ENCODE assay signal across 9 cellular contexts in the genomic region with DNA sequence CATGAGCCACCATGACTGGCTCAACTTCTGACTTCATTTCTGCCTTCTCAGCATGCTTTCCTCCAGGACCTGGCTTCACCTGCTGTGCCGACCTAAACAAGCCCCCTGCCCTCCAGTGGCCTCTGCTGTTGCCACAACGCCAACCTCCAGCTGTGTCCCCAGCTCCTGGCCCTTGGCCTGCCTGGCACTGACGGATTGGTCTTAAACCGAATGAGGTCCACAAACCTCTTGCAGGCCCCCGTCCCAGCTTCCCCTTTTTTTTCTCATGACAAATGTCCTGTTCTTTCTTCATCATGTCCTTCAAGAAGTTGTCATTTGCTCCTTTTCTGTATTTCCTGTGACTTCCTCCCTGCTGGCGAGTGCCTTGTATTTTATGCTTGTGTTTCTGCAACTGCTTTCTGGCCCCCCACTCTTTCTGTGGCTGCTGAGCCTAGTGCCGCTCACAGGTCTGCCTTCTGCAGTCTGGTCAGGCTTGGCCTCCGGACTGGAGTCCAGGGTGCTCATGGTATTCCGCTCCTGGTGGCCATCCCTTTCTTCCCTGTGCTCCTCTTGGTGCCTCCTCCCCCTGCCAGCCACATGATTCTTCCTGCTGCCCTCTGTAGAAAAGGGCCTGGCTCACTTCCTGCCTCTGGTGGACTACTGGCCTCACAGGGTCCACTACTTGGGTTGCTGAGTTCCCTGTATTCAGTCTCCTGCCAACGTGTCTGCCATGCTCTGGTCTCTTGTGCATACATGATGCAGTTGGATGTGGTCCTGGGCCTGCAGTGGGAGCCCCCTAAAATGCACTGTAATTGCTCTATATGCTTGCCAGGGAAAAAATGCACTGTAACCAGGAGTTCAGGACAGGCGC. TPM values are rescaled to one million over a fixed set of nuclear protein-coding genes. Genes with fewer than 3 reads are reported as not detected.
DNase-seq lines count a peak whose midpoint lies in the region; ATAC-seq, FAIRE-seq and TF ChIP-seq lines count a peak whose summit lies in the region.
"Had no signal": no experiment of that assay in that cellular context is flagged by ENCODE, and none has a peak within 500 bp of the region (broad histone marks: within the 10 kb centered on the region; RNA-seq: fewer than 3 reads in every experiment).

No MANE protein-coding gene starts in this region.

- no peaks in the 10 kb centered on the region for H3K9me3 Mint-ChIP-seq in HFFc6

- H3K27ac ChIP-seq in small intestine (ENCODE audit: low read depth in 1 of 2, low read length in 1 of 2), result peak overlapping the region; percentile 22 to 94

- peaks cover 34% of the 10 kb centered on the region for H3K36me3 Mint-ChIP-seq in HFFc6 (ENCODE audit: low read depth)

- no peak for FAIRE-seq in small intestine (lab: Jason Lieb, UNC)
- FAIRE-seq: endometrium had no signal

- WGBS in small intestine, 3 donors, result 48 to 56% (median 50%) methylated on average over 11 of the region's 11 CpGs

- DNase-seq in HFFc6, result no peak
- DNase-seq in UCSD-AML1 (lab: John Stamatoyannopoulos, UW; ENCODE audit: unreplicated experiment), result peak; percentile 49
- peak; percentile 38 for DNase-seq in glomerular visceral epithelial cell (ENCODE audit: extremely low spot score)
- DNase-seq in small intestine, result peak; percentile 57
- DNase-seq in A172 (ENCODE audit: low spot score), result no peak
- no peak for DNase-seq in activated CD4-positive, alpha-beta T cell treated with anti-CD3 and anti-CD28 coated beads, Interleukin-2, amount 50 U/mL, for 1 hour

- H3K36me3 ChIP-seq in small intestine (ENCODE audit: control insufficient read depth in 2 of 2, insufficient read depth in 2 of 2, low read length in 2 of 2), result no peaks in the 10 kb centered on the region

- ATAC-seq in HG03354 (IDR thresholded peaks at IDR 0.05; ENCODE audit: poor library complexity, severe bottlenecking, unreplicated experiment), result no peak
- ATAC-seq in GM21526 (IDR thresholded peaks at IDR 0.05; ENCODE audit: low FRiP score, unreplicated experiment), result no peak

- H3K27ac Mint-ChIP-seq in HFFc6, result peak overlapping the region; percentile 78

- peak overlapping the region in 1 of 2 donors; percentile 14 for H3K4me3 ChIP-seq in small intestine (ENCODE audit: low read depth in 1 of 2, low read length in 2 of 2)

- TF ChIP-seq CTCF in HFFc6 (IDR thresholded peaks at IDR 0.05), result no peak

- H3K4me1 Mint-ChIP-seq in HFFc6 (ENCODE audit: low read depth), result peaks cover 66% of the 10 kb centered on the region

- peak overlapping the region; percentile 93 for H3K4me3 Mint-ChIP-seq in HFFc6

- H3K9me3 ChIP-seq in small intestine (ENCODE audit: control insufficient read depth, low read depth), result no peaks in the 10 kb centered on the region

- H3K4me1 ChIP-seq in small intestine (ENCODE audit: control insufficient read depth in 2 of 2, insufficient read depth in 1 of 2, low read depth in 1 of 2, low read length in 1 of 2), result peaks cover 3 to 15% of the 10 kb centered on the region in 2 donors

- H3K27me3 Mint-ChIP-seq in HFFc6 (ENCODE audit: insufficient read depth), result peaks cover 22% of the 10 kb centered on the region

- H3K27me3 ChIP-seq in small intestine (ENCODE audit: control insufficient read depth in 2 of 2, insufficient read depth in 2 of 2, low read length in 2 of 2), result no peaks in the 10 kb centered on the region

RNA-seq across cellular contexts. Expression of a gene that starts 2.9 kb away (rescaled TPM):
- total RNA-seq in HFFc6 (2021; fragmentation: NEBNext Ultra II Directional; extraction: Animal tissue kit (Norgen Biotek cat#: 25700)), result 100 to 1,000 TPM; 303 to 341 (median 309) TPM
- polyA plus RNA-seq in small intestine, result 100 to 1,000 TPM in 1 of 3 donors, 10 to 100 TPM in 2; 74.5 to 187 (median 98.1) TPM
- 24.7 and 51.1 TPM in 2 replicates for total RNA-seq in A172 (2014; rRNA removed; shearing (Covaris generic))

RNA-seq across cellular contexts. Expression of a gene that starts 3.6 kb away (rescaled TPM):
- 10 to 100 TPM; 15.6 to 19.3 (median 18.6) TPM for total RNA-seq in HFFc6 (2021; fragmentation: NEBNext Ultra II Directional; extraction: Animal tissue kit (Norgen Biotek cat#: 25700))
- 10 to 100 TPM; 26.7 to 41.3 (median 30.6) TPM for polyA plus RNA-seq in small intestine
- 71.3 and 76.8 TPM in 2 replicates for total RNA-seq in A172 (2014; rRNA removed; shearing (Covaris generic))

RNA-seq across cellular contexts. Expression of a gene that starts 14.6 kb away (rescaled TPM):
- total RNA-seq in HFFc6 (2021; fragmentation: NEBNext Ultra II Directional; extraction: Animal tissue kit (Norgen Biotek cat#: 25700)), result not detected
- polyA plus RNA-seq in small intestine, result 1 to 10 TPM in 1 of 3 donors, under 1 TPM in 2; 0.66 to 1.4 (median 0.89) TPM
- total RNA-seq in A172 (2014; rRNA removed; shearing (Covaris generic)), result not detected in 2 replicates

RNA-seq across cellular contexts. Expression of a gene that starts 21.2 kb away (rescaled TPM):
- 10 to 100 TPM; 34.2 to 43.8 (median 37.0) TPM for total RNA-seq in HFFc6 (2021; fragmentation: NEBNext Ultra II Directional; extraction: Animal tissue kit (Norgen Biotek cat#: 25700))
- 10 to 100 TPM; 22.2 to 34.0 (median 30.4) TPM for polyA plus RNA-seq in small intestine
- 15.1 and 21.1 TPM in 2 replicates for total RNA-seq in A172 (2014; rRNA removed; shearing (Covaris generic))

RNA-seq across cellular contexts. Expression of a gene that starts 41.7 kb away (rescaled TPM):
- total RNA-seq in HFFc6 (2021; fragmentation: NEBNext Ultra II Directional; extraction: Animal tissue kit (Norgen Biotek cat#: 25700)), result 10 to 100 TPM; 15.8 to 30.3 (median 19.0) TPM
- polyA plus RNA-seq in small intestine, result 1 to 10 TPM in 2 of 3 donors, under 1 TPM in 1; 0.81 to 4.8 (median 1.6) TPM
- total RNA-seq in A172 (2014; rRNA removed; shearing (Covaris generic)), result 8.6 and 18.0 TPM in 2 replicates

Comparison
In these comparisons a context has a peak if more than half of its experiments do, and no peak if none do; other contexts are left out.
1. DNase-seq: peak in UCSD-AML1 (single experiment), glomerular visceral epithelial cell (single experiment) and small intestine (single experiment); none in HFFc6 (single experiment), A172 (single experiment) and activated CD4-positive, alpha-beta T cell treated with anti-CD3 and anti-CD28 coated beads, Interleukin-2, amount 50 U/mL, for 1 hour (single experiment).